In the genomic region with DNA sequence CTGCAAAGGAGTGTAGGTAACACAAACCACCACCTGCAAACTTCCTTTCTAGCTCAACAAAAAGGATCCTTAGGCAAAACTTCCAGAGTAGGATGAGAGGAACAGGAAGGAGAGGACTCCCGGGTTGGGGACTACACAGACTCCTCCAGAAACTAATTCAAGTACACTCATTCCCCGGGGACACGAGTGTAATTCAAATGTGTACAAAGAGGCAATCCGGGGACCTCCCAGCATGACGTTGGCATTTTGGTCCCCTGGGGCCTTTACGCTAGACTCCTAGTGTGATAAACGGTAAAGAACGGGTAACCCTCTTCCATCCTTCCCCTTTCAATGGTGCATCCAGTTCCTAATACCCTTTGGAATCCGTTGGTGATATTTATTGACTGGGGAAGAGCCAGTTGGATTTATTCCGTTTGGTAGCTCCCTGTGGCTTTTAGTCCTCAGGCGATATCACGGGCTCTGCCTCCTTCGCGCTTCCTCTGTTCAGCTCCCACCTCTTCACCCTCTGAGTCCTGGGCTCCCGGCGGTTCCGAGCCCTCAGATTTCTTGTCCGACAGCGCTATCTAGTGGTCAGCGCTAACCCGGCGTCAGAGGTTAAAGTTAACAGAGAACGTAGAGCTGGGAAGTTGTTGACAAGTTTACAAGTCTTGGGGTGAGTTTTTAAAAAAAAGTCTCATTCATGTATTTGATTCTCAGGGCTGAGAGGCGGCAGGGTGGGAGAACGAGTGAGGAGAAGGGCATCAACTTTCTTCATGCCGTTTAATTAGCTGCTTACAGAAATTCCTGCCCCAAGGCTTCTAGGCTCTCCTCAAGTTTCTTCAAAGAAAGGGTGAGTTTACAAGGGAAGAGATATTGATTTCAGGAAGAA, we compare ENCODE assay signal across 8 cellular contexts. TPM values are rescaled to one million over a fixed set of nuclear protein-coding genes. Genes with fewer than 3 reads are reported as not detected.
DNase-seq lines count a peak whose midpoint lies in the region; ATAC-seq and TF ChIP-seq lines count a peak whose summit lies in the region.

No MANE protein-coding gene starts in this region.

- no peaks in the 10 kb centered on the region for H3K9me3 ChIP-seq in Caco-2

- H3K36me3 ChIP-seq in Caco-2 (ENCODE audit: control insufficient read depth, insufficient read depth, low read length), result no peaks in the 10 kb centered on the region

- peaks cover 12% of the 10 kb centered on the region for H3K4me1 Mint-ChIP-seq in Caco-2 (ENCODE audit: low read depth, unreplicated experiment)
- H3K4me1 Mint-ChIP-seq in activated CD8-positive, alpha-beta memory T cell treated with anti-CD3 and anti-CD28 coated beads, Interleukin-2, amount 10 ng/mL, durations not matched to agents 7 days and 5 days, result peaks cover 51% of the 10 kb centered on the region

- H3K27ac Mint-ChIP-seq in Caco-2 (ENCODE audit: unreplicated experiment), result no peak overlapping the region
- no peak overlapping the region for H3K27ac Mint-ChIP-seq in activated CD8-positive, alpha-beta memory T cell treated with anti-CD3 and anti-CD28 coated beads, Interleukin-2, amount 10 ng/mL, durations not matched to agents 7 days and 5 days

- H3K27me3 Mint-ChIP-seq in Caco-2 (ENCODE audit: insufficient read depth, unreplicated experiment), result no peaks in the 10 kb centered on the region
- H3K27me3 Mint-ChIP-seq in activated CD8-positive, alpha-beta memory T cell treated with anti-CD3 and anti-CD28 coated beads, Interleukin-2, amount 10 ng/mL, durations not matched to agents 7 days and 5 days, result peaks cover 74% of the 10 kb centered on the region

- peak; percentile 73 to 83 for DNase-seq in Caco-2
- peak; percentile 75 for DNase-seq in GM20000 (ENCODE audit: low spot score)
- peak; percentile 79 for DNase-seq in HK-2 (ENCODE audit: unreplicated experiment)
- peak; percentile 61 to 71 for DNase-seq in NOMO-1 (lab: John Stamatoyannopoulos, UW; ENCODE audit: unreplicated experiment in 2 of 2)
- peak; percentile 85 for DNase-seq in activated CD8-positive, alpha-beta memory T cell treated with anti-CD3 and anti-CD28 coated beads, Interleukin-2, amount 10 ng/mL, durations not matched to agents 7 days and 5 days
- peak; percentile 59 for DNase-seq in epidermal melanocyte (ENCODE audit: insufficient read length, low spot score)
- DNase-seq in myocyte (ENCODE audit: low read depth), result peak; percentile 88
- peak; percentile 57 to 63 for DNase-seq in stimulated activated CD8-positive, alpha-beta memory T cell treated with anti-CD3 and anti-CD28 coated beads, Interleukin-7, amount 100 ng/mL, for 4 hours (ENCODE audit: low read depth in 2 of 2)

- POLR2A ChIA-PET in Caco-2 (lab: Charles Lee), result no interaction called here

- peak; percentile 85 for ATAC-seq in activated CD8-positive, alpha-beta memory T cell treated with anti-CD3 and anti-CD28 coated beads, Interleukin-2, amount 10 ng/mL, durations not matched to agents 7 days and 5 days

- H3K4me3 ChIP-seq in Caco-2 (ENCODE audit: low read depth, low read length), result no peak overlapping the region

- no peaks in the 10 kb centered on the region for H3K9me3 Mint-ChIP-seq in Caco-2 (ENCODE audit: unreplicated experiment)
- H3K9me3 Mint-ChIP-seq in activated CD8-positive, alpha-beta memory T cell treated with anti-CD3 and anti-CD28 coated beads, Interleukin-2, amount 10 ng/mL, durations not matched to agents 7 days and 5 days (ENCODE audit: low read depth), result no peaks in the 10 kb centered on the region

- H3K27me3 ChIP-seq in Caco-2 (replicated peaks; ENCODE audit: control insufficient read depth, insufficient read depth, low read length), result no peaks in the 10 kb centered on the region

- CTCF ChIA-PET in Caco-2 (lab: Charles Lee), result interaction anchor here (0.5 to 1.7 kb wide), 21 partner anchors 9 to 1961 kb away, joined by 3 to 12 read pairs (median 5); no protein-coding TSS in a partner anchor
- CTCF ChIA-PET in activated CD8-positive, alpha-beta memory T cell treated with anti-CD3 and anti-CD28 coated beads, Interleukin-2, amount 10 ng/mL, durations not matched to agents 7 days and 5 days (lab: Charles Lee), result interaction anchor here (0.6 to 5.8 kb wide), 28 partner anchors 8 to 1608 kb away, joined by 3 to 50 read pairs (median 4); no protein-coding TSS in a partner anchor

- H3K36me3 Mint-ChIP-seq in Caco-2 (ENCODE audit: insufficient read depth, unreplicated experiment), result peaks cover 6% of the 10 kb centered on the region
- H3K36me3 Mint-ChIP-seq in activated CD8-positive, alpha-beta memory T cell treated with anti-CD3 and anti-CD28 coated beads, Interleukin-2, amount 10 ng/mL, durations not matched to agents 7 days and 5 days, result peaks cover 6% of the 10 kb centered on the region

- H3K4me3 Mint-ChIP-seq in Caco-2 (ENCODE audit: unreplicated experiment), result peak overlapping the region; percentile 12
- H3K4me3 Mint-ChIP-seq in activated CD8-positive, alpha-beta memory T cell treated with anti-CD3 and anti-CD28 coated beads, Interleukin-2, amount 10 ng/mL, durations not matched to agents 7 days and 5 days, result peak overlapping the region; percentile 17

- TF ChIP-seq CTCF in Caco-2 (IDR thresholded peaks at IDR 0.05; ENCODE audit: insufficient read depth in 1 of 2, low read depth in 1 of 2, low read length in 1 of 2, severe bottlenecking in 1 of 2, unreplicated experiment in 1 of 2) (peak; percentile 79 to 81), GM20000 (IDR thresholded peaks at IDR 0.05; ENCODE audit: extremely low read depth, missing control alignments) (peak; percentile 90)

- H3K4me1 ChIP-seq in Caco-2, result peaks cover 10% of the 10 kb centered on the region

- no TSS peak for BruUV-seq in Caco-2 (replicated peaks; lab: Mats Ljungman, UMichigan)

- intact Hi-C loops in Caco-2 (cut with micrococcal nuclease; ENCODE audit: unreplicated experiment), result loop anchor here (1.0 to 10.0 kb wide), 12 partner anchors 22 to 1531 kb away; no protein-coding TSS in a partner anchor

RNA-seq across cellular contexts. Expression of gene COL12A1, which starts 2.9 kb away (rescaled TPM):
- 61.8 and 68.0 TPM in 2 replicates for total RNA-seq in Caco-2 (2022)
- total RNA-seq in activated CD8-positive, alpha-beta memory T cell treated with anti-CD3 and anti-CD28 coated beads, Interleukin-2, amount 10 ng/mL, durations not matched to agents 7 days and 5 days, result not detected
- total RNA-seq in myocyte, result 14.6 and 17.7 TPM in 2 replicates
- 359 TPM for polyA plus RNA-seq in myocyte (2012)

RNA-seq across cellular contexts. Expression of gene COX7A2, which starts 34.8 kb away (rescaled TPM):
- total RNA-seq in Caco-2 (2022) (381 and 385 TPM in 2 replicates), myocyte (260 and 1,028 TPM in 2 replicates)
- total RNA-seq in activated CD8-positive, alpha-beta memory T cell treated with anti-CD3 and anti-CD28 coated beads, Interleukin-2, amount 10 ng/mL, durations not matched to agents 7 days and 5 days, result 100 to 1,000 TPM; 377 to 456 TPM
- polyA plus RNA-seq in myocyte (2012), result 482 TPM

Comparison
In these comparisons a context has a peak if more than half of its experiments do, and no peak if none do; other contexts are left out.
1. RNA of gene COL12A1, which starts 2.9 kb away (total RNA-seq): 61.8 to 68.0 TPM in Caco-2 and 14.6 to 17.7 TPM in myocyte; not detected in activated CD8-positive, alpha-beta memory T cell treated with anti-CD3 and anti-CD28 coated beads, Interleukin-2, amount 10 ng/mL, durations not matched to agents 7 days and 5 days; every median in the first group is over 10 times any median in the second.
2. Peak in every context shown above with its lines, with median percentiles within 50 percentile points of each other: DNase-seq.